ENCODE assay signal across 8 cellular contexts in genomic region chr6:137313928-137314855, GRCh38.
A peak's percentile ranks its signal among the peaks of the same experiment; 100 is the strongest.
DNase-seq lines count a peak whose midpoint lies in the region; ATAC-seq and TF ChIP-seq lines count a peak whose summit lies in the region.

No MANE protein-coding gene starts in this region.

- no peaks in the 10 kb centered on the region for H3K79me1 ChIP-seq in trophoblast cell (ENCODE audit: low read length)

- no peak overlapping the region for H4K91ac ChIP-seq in trophoblast cell (ENCODE audit: low read depth, low read length)

- no CpG with 5 or more reads among the region's 11 CpGs for WGBS in trophoblast cell (ENCODE audit: extremely low coverage, insufficient coverage, insufficient read length)
- WGBS in tibial nerve, 2 donors, result 9 to 12% methylated on average over 11 of the region's 11 CpGs

- TF ChIP-seq EP300 in tibial nerve (IDR thresholded peaks at IDR 0.05), result peak in 1 of 2 donors; percentile 38

- no peak for TF ChIP-seq POLR2A in tibial nerve (IDR thresholded peaks at IDR 0.05)

- H3K4me3 ChIP-seq in MM.1S (ENCODE audit: low read length), result no peak overlapping the region
- H3K4me3 ChIP-seq in trophoblast cell (ENCODE audit: low read depth, low read length), result no peak overlapping the region
- peak overlapping the region in 1 of 4 donors; percentile 28 for H3K4me3 ChIP-seq in tibial nerve

- no peaks in the 10 kb centered on the region for H3K9me2 ChIP-seq in MM.1S (replicated peaks; ENCODE audit: insufficient read depth, low read length)

- H3F3A ChIP-seq in MM.1S (ENCODE audit: insufficient read depth, low read length), result no peaks in the 10 kb centered on the region

- no peaks in the 10 kb centered on the region for H3K79me2 ChIP-seq in MM.1S (ENCODE audit: low read length)
- H3K79me2 ChIP-seq in trophoblast cell (ENCODE audit: control insufficient read depth, insufficient read depth, low read length, poor library complexity), result no peaks in the 10 kb centered on the region

- H3K9ac ChIP-seq in MM.1S (ENCODE audit: low read length), result no peak overlapping the region
- H3K9ac ChIP-seq in trophoblast cell (ENCODE audit: low read length), result no peak overlapping the region

- no peak overlapping the region for H2BK12ac ChIP-seq in trophoblast cell (ENCODE audit: low read length)

- no peak overlapping the region for H4K12ac ChIP-seq in trophoblast cell (ENCODE audit: low read depth, low read length)

- H2AK5ac ChIP-seq in trophoblast cell (ENCODE audit: low read length), result no peak overlapping the region

- H3K9me3 ChIP-seq in MM.1S (replicated peaks; ENCODE audit: insufficient read depth, low read length) (no peaks in the 10 kb centered on the region), trophoblast cell (ENCODE audit: insufficient read depth, low read depth, low read length) (no peaks in the 10 kb centered on the region), tibial nerve (no peaks in the 10 kb centered on the region)

- no peak overlapping the region for H3K23ac ChIP-seq in trophoblast cell (ENCODE audit: low read length)

- no peak overlapping the region for H2BK5ac ChIP-seq in trophoblast cell (ENCODE audit: low read depth, low read length, poor library complexity)

- DNase-seq in MM.1S (peak; percentile 72), SK-N-DZ (ENCODE audit: low spot score) (peak; percentile 43), glomerular endothelial cell (ENCODE audit: extremely low read depth, low read depth, low spot score) (peak; percentile 34), trophoblast cell (peak; percentile 28 to 76), tibial nerve (ENCODE audit: low spot score in 2 of 2) (peak; percentile 64 to 77)
- peak; percentile 69 for DNase-seq in activated naive CD4-positive, alpha-beta T cell treated with Interleukin-2 at 50 U/mL for 16 hours

- no peak overlapping the region for H3K18ac ChIP-seq in trophoblast cell (ENCODE audit: low read length)

- H3K27me3 ChIP-seq in MM.1S (replicated peaks; ENCODE audit: insufficient read depth, low read length), result no peaks in the 10 kb centered on the region
- no peaks in the 10 kb centered on the region for H3K27me3 ChIP-seq in trophoblast cell (ENCODE audit: insufficient read depth, low read length)
- H3K27me3 ChIP-seq in tibial nerve, result no peaks in the 10 kb centered on the region

- no peaks in the 10 kb centered on the region for H4K20me1 ChIP-seq in MM.1S (ENCODE audit: insufficient read depth, low read length)

- H2AFZ ChIP-seq in MM.1S (ENCODE audit: low read length) (no peak overlapping the region), trophoblast cell (ENCODE audit: insufficient read depth, low read length, poor library complexity) (no peak overlapping the region)

- H2BK120ac ChIP-seq in trophoblast cell (ENCODE audit: insufficient read depth, low read length, poor library complexity), result no peak overlapping the region

- no peak overlapping the region for H3K27ac ChIP-seq in MM.1S (ENCODE audit: low read length)
- H3K27ac ChIP-seq in trophoblast cell (ENCODE audit: low read depth, low read length), result no peak overlapping the region
- peak overlapping the region in 2 of 4 donors; percentile 31 to 61 for H3K27ac ChIP-seq in tibial nerve

- H3K36me3 ChIP-seq in MM.1S (replicated peaks; ENCODE audit: insufficient read depth, low read length) (no peaks in the 10 kb centered on the region), trophoblast cell (ENCODE audit: control insufficient read depth in 1 of 2, insufficient read depth in 2 of 2, low read length in 2 of 2) (no peaks in the 10 kb centered on the region), tibial nerve (no peaks in the 10 kb centered on the region)

- no peaks in the 10 kb centered on the region for H3K4me1 ChIP-seq in MM.1S (ENCODE audit: low read length)
- H3K4me1 ChIP-seq in trophoblast cell (ENCODE audit: control insufficient read depth in 1 of 2, insufficient read depth in 2 of 2, low read length in 2 of 2), result peaks cover 0 to 3% of the 10 kb centered on the region in 2 experiments
- peaks cover 0 to 22% (median 7%) of the 10 kb centered on the region in 4 donors for H3K4me1 ChIP-seq in tibial nerve

- ATAC-seq in HG03039 (IDR thresholded peaks at IDR 0.05; ENCODE audit: unreplicated experiment), result no peak

- H3K14ac ChIP-seq in trophoblast cell (ENCODE audit: low read length), result no peak overlapping the region

- TF ChIP-seq CTCF in GM12874 (IDR thresholded peaks at IDR 0.05; ENCODE audit: insufficient read depth, low read depth, low read length) (peak; percentile 75), MM.1S (IDR thresholded peaks at IDR 0.05; ENCODE audit: low read length) (peak; percentile 85), tibial nerve (IDR thresholded peaks at IDR 0.05) (peak; percentile 68 to 87 (median 77))

- no peak overlapping the region for H4K8ac ChIP-seq in trophoblast cell (ENCODE audit: low read depth, low read length)

- H3K4ac ChIP-seq in trophoblast cell (ENCODE audit: low read depth, low read length), result no peak overlapping the region

- H3K4me2 ChIP-seq in MM.1S (ENCODE audit: low read depth, low read length), result 0 out of 2 replicates have a peak overlapping the region, but pooled peaks have one; percentile 26
- no peak overlapping the region for H3K4me2 ChIP-seq in trophoblast cell (ENCODE audit: low read length)
